Comparison of ENCODE assay signal across 19 cellular contexts in genomic region chr6:151483968-151484367, GRCh38. TPM values are rescaled to one million over a fixed set of nuclear protein-coding genes. Genes with fewer than 3 reads are reported as not detected.
A peak's percentile ranks its signal among the peaks of the same experiment; 100 is the strongest.
DNase-seq lines count a peak whose midpoint lies in the region; ATAC-seq and TF ChIP-seq lines count a peak whose summit lies in the region.
"Had no signal": no experiment of that assay in that cellular context is flagged by ENCODE, and none has a peak within 500 bp of the region (broad histone marks: within the 10 kb centered on the region; RNA-seq: fewer than 3 reads in every experiment).

No MANE protein-coding gene starts in this region.

- peaks cover 18% of the 10 kb centered on the region for H3K4me1 Mint-ChIP-seq in activated T-cell treated with anti-CD3 and anti-CD28 coated beads, Interleukin-2, amount 50 U/mL, for 72 hours (ENCODE audit: low read depth)
- peaks cover 43% of the 10 kb centered on the region for H3K4me1 Mint-ChIP-seq in dendritic cell treated with granulocyte-macrophage colony-stimulating factor and Interleukin-4, amounts not matched to agents 40 ng/mL and 50 ng/mL, for 4 days (ENCODE audit: low read depth)
- H3K4me1 Mint-ChIP-seq: GM23338 had no signal

- DNase-seq in activated T-cell treated with anti-CD3 and anti-CD28 coated beads, Interleukin-2, amount 50 U/mL, for 72 hours, result no peak
- DNase-seq in activated T-cell treated with anti-CD3 and anti-CD28 coated beads, Interleukin-2, amount 50 U/mL, for 48 hours, result no peak
- DNase-seq in SK-N-MC (ENCODE audit: low read depth, low spot score) (peak; percentile 59), epidermal melanocyte (ENCODE audit: insufficient read length, low spot score) (no peak), NCI-H2107 (lab: John Stamatoyannopoulos, UW) (no peak), NOMO-1 treated with dmso at 0.1 percent for 144 hours (lab: John Stamatoyannopoulos, UW; ENCODE audit: unreplicated experiment) (no peak)
- DNase-seq: CD4-positive, alpha-beta memory T cell; DMS53; DND-41; EL; HCEC 1CT had no signal

- no peak overlapping the region for H3K9ac ChIP-seq in SK-N-MC (ENCODE audit: insufficient read length)
- H3K9ac ChIP-seq: BLaER1 had no signal

- H3K4me3 ChIP-seq in SK-N-MC (no peak overlapping the region), neutrophil (ENCODE audit: low read depth in 1 of 2, low read length in 1 of 2) (no peak overlapping the region)
- H3K4me3 ChIP-seq: BLaER1, GM12878, GM23338 had no signal

- no peaks in the 10 kb centered on the region for H3K36me3 ChIP-seq in SK-N-MC (ENCODE audit: insufficient read depth, low read length)
- H3K36me3 ChIP-seq in neutrophil, result no peaks in the 10 kb centered on the region
- H3K36me3 ChIP-seq: BLaER1 had no signal

- TF ChIP-seq CTCF in neutrophil (IDR thresholded peaks at IDR 0.05), result no peak

- H3K4me3 Mint-ChIP-seq in activated T-cell treated with anti-CD3 and anti-CD28 coated beads, Interleukin-2, amount 50 U/mL, for 72 hours, result no peak overlapping the region
- H3K4me3 Mint-ChIP-seq in dendritic cell treated with granulocyte-macrophage colony-stimulating factor and Interleukin-4, amounts not matched to agents 40 ng/mL and 50 ng/mL, for 4 days, result no peak overlapping the region
- H3K4me3 Mint-ChIP-seq: CD14-positive monocyte; CD4-positive, alpha-beta memory T cell; GM23338 had no signal

- intact Hi-C loops in dendritic cell treated with granulocyte-macrophage colony-stimulating factor and Interleukin-4, amounts not matched to agents 40 ng/mL and 50 ng/mL, for 4 days (cut with micrococcal nuclease), result loop anchor here (5.0 kb wide), 1 partner anchor 68 kb away; no protein-coding TSS in a partner anchor

- H3K27me3 Mint-ChIP-seq in activated T-cell treated with anti-CD3 and anti-CD28 coated beads, Interleukin-2, amount 50 U/mL, for 72 hours (ENCODE audit: low read depth), result no peaks in the 10 kb centered on the region
- no peaks in the 10 kb centered on the region for H3K27me3 Mint-ChIP-seq in dendritic cell treated with granulocyte-macrophage colony-stimulating factor and Interleukin-4, amounts not matched to agents 40 ng/mL and 50 ng/mL, for 4 days

- peaks cover 32 to 42% of the 10 kb centered on the region in 2 experiments for H3K4me1 ChIP-seq in neutrophil (ENCODE audit: control insufficient read depth in 1 of 2, insufficient read depth in 1 of 2, low read depth in 1 of 2, low read length in 1 of 2)

- peak overlapping the region; percentile 3 for H3K27ac Mint-ChIP-seq in activated T-cell treated with anti-CD3 and anti-CD28 coated beads, Interleukin-2, amount 50 U/mL, for 72 hours
- H3K27ac Mint-ChIP-seq in dendritic cell treated with granulocyte-macrophage colony-stimulating factor and Interleukin-4, amounts not matched to agents 40 ng/mL and 50 ng/mL, for 4 days, result peak overlapping the region; percentile 84
- H3K27ac Mint-ChIP-seq: GM23338 had no signal

- H3K9me3 ChIP-seq in SK-N-MC (ENCODE audit: low read depth, low read length) (no peaks in the 10 kb centered on the region), neutrophil (no peaks in the 10 kb centered on the region)

- ATAC-seq in activated T-cell treated with anti-CD3 and anti-CD28 coated beads, Interleukin-2, amount 50 U/mL, for 72 hours (replicated peaks in 1 of 2), result no peak
- ATAC-seq: GM12878, GM23338 had no signal

- no peaks in the 10 kb centered on the region for H3K27me3 ChIP-seq in neutrophil
- H3K27me3 ChIP-seq: BLaER1 had no signal

- H3K36me3 Mint-ChIP-seq in activated T-cell treated with anti-CD3 and anti-CD28 coated beads, Interleukin-2, amount 50 U/mL, for 72 hours (ENCODE audit: insufficient read depth in 2 of 2), result no peaks in the 10 kb centered on the region
- H3K36me3 Mint-ChIP-seq in dendritic cell treated with granulocyte-macrophage colony-stimulating factor and Interleukin-4, amounts not matched to agents 40 ng/mL and 50 ng/mL, for 4 days (ENCODE audit: low read depth), result no peaks in the 10 kb centered on the region
- H3K36me3 Mint-ChIP-seq: CD4-positive, alpha-beta memory T cell had no signal

- no peaks in the 10 kb centered on the region for H3K9me3 Mint-ChIP-seq in activated T-cell treated with anti-CD3 and anti-CD28 coated beads, Interleukin-2, amount 50 U/mL, for 72 hours
- no peaks in the 10 kb centered on the region for H3K9me3 Mint-ChIP-seq in dendritic cell treated with granulocyte-macrophage colony-stimulating factor and Interleukin-4, amounts not matched to agents 40 ng/mL and 50 ng/mL, for 4 days
- H3K9me3 Mint-ChIP-seq: GM23338 had no signal

- no peak overlapping the region for H3K27ac ChIP-seq in SK-N-MC
- peak overlapping the region; percentile 4 for H3K27ac ChIP-seq in neutrophil
- H3K27ac ChIP-seq: 22Rv1, BLaER1 had no signal

RNA-seq across cellular contexts. Expression of gene CCDC170, which starts 9.8 kb away (rescaled TPM):
- not detected for total RNA-seq in activated T-cell treated with anti-CD3 and anti-CD28 coated beads, Interleukin-2, amount 50 U/mL, for 72 hours
- total RNA-seq: G401, GM12878, GM23338 had no signal

RNA-seq across cellular contexts. Expression of gene RMND1, which starts 32.0 kb away (rescaled TPM):
- 10 to 100 TPM; 22.7 to 26.6 TPM for total RNA-seq in activated T-cell treated with anti-CD3 and anti-CD28 coated beads, Interleukin-2, amount 50 U/mL, for 72 hours
